ENCODE assay signal across 22 cellular contexts in genomic region chr10:124624456-124624855, GRCh38.
A peak's percentile ranks its signal among the peaks of the same experiment; 100 is the strongest.
DNase-seq lines count a peak whose midpoint lies in the region; ATAC-seq and TF ChIP-seq lines count a peak whose summit lies in the region.
"Had no signal": no experiment of that assay in that cellular context is flagged by ENCODE, and none has a peak within 500 bp of the region (broad histone marks: within the 10 kb centered on the region; RNA-seq: fewer than 3 reads in every experiment).

No MANE protein-coding gene starts in this region.

- H4K20me1 ChIP-seq in OCI-LY1 (ENCODE audit: insufficient read depth, low read length): no peaks in the 10 kb centered on the region

- H3K36me3 ChIP-seq in OCI-LY1 (ENCODE audit: insufficient read depth, low read length): peaks cover 10% of the 10 kb centered on the region
- H3K36me3 ChIP-seq: uterus had no signal

- H3K9me3 ChIP-seq in OCI-LY1 (ENCODE audit: low read length): no peaks in the 10 kb centered on the region
- H3K9me3 ChIP-seq in right cardiac atrium (ENCODE audit: control insufficient read depth, low read length): no peaks in the 10 kb centered on the region
- H3K9me3 ChIP-seq: Caco-2, uterus had no signal

- no peak for DNase-seq in activated naive CD4-positive, alpha-beta T cell (lab: John Stamatoyannopoulos, UW)
- DNase-seq in right cardiac atrium (no peak), AG08395 (ENCODE audit: low spot score) (no peak), KBM-7 (no peak), inferior parietal cortex (ENCODE audit: extremely low spot score) (no peak)
- DNase-seq: ACHN; activated CD8-positive, alpha-beta T cell treated with anti-CD3 and anti-CD28 coated beads, Interleukin-2, amount 10 ng/mL, durations not matched to agents 7 days and 5 days; Caco-2; cortex of kidney; erythroblast; GDM1; NCI-H69; nucleus accumbens; stimulated activated naive CD8-positive, alpha-beta T cell treated with anti-CD3 and anti-CD28 coated beads, Interleukin-15, Interleukin-2, amounts not matched to agents 100 U/mL and 50 U/mL, for 24 hours; SW 1271; uterus had no signal

- H3K4me3 Mint-ChIP-seq in activated naive CD4-positive, alpha-beta T cell treated with anti-CD3 and anti-CD28 coated beads, Interleukin-2, amount 50 U/mL, for 24 hours: no peak overlapping the region
- H3K4me3 Mint-ChIP-seq: activated CD8-positive, alpha-beta T cell treated with anti-CD3 and anti-CD28 coated beads, Interleukin-2, amount 10 ng/mL, durations not matched to agents 7 days and 5 days; mesothelial cell of epicardium had no signal

- H3K79me2 ChIP-seq in OCI-LY1 (ENCODE audit: insufficient read depth, low read length): no peaks in the 10 kb centered on the region

- peak overlapping the region; percentile 93 for H3K27ac ChIP-seq in OCI-LY1 (ENCODE audit: low read depth, low read length, poor library complexity, severe bottlenecking)
- peak overlapping the region; percentile 25 for H3K27ac ChIP-seq in right cardiac atrium (ENCODE audit: low read length)
- H3K27ac ChIP-seq in temporal lobe (ENCODE audit: low read depth, low read length): peak overlapping the region; percentile 85
- H3K27ac ChIP-seq: uterus had no signal

- TF ChIP-seq CTCF in OCI-LY1 (IDR thresholded peaks at IDR 0.05; ENCODE audit: low read length): no peak

- H3K9me2 ChIP-seq in OCI-LY1 (ENCODE audit: low read depth, low read length): no peaks in the 10 kb centered on the region

- peak overlapping the region; percentile 4; the same call in 1 of the 2 replicates for H3K9ac ChIP-seq in OCI-LY1 (ENCODE audit: low read length)

- ATAC-seq in right cardiac atrium: peak in 1 of 2 donors; percentile 2
- ATAC-seq: activated CD8-positive, alpha-beta T cell treated with anti-CD3 and anti-CD28 coated beads, Interleukin-2, amount 10 ng/mL, durations not matched to agents 7 days and 5 days; Panc1; stimulated activated naive CD8-positive, alpha-beta T cell treated with anti-CD3 and anti-CD28 coated beads, Interleukin-15, Interleukin-2, amounts not matched to agents 100 U/mL and 50 U/mL, for 24 hours had no signal

- intact Hi-C loops in right cardiac atrium (cut with DNase I): no loop called here

- WGBS in right cardiac atrium: 72% methylated on average over 7 of the region's 7 CpGs

- peak overlapping the region; percentile 22; the same call in 1 of the 2 replicates for H3K4me2 ChIP-seq in OCI-LY1 (ENCODE audit: low read length)

- H3K4me1 ChIP-seq in OCI-LY1 (ENCODE audit: insufficient read depth, low read length, severe bottlenecking): peaks cover 100% of the 10 kb centered on the region
- H3K4me1 ChIP-seq in right cardiac atrium (ENCODE audit: control insufficient read depth, insufficient read depth, low read length): peaks cover 49% of the 10 kb centered on the region

- in situ Hi-C loops in KBM-7 (cut with MboI; ENCODE audit: low pct_unique_long_range_greater_than_20kb, low sequenced_read_pairs): no loop called here

- H2AFZ ChIP-seq in OCI-LY1 (ENCODE audit: low read length): no peak overlapping the region

- H3K9me3 Mint-ChIP-seq in activated naive CD4-positive, alpha-beta T cell treated with anti-CD3 and anti-CD28 coated beads, Interleukin-2, amount 50 U/mL, for 24 hours: no peaks in the 10 kb centered on the region
- H3K9me3 Mint-ChIP-seq: mesothelial cell of epicardium had no signal

- H3K27me3 ChIP-seq in OCI-LY1 (ENCODE audit: insufficient read depth, low read length): no peaks in the 10 kb centered on the region
- H3K27me3 ChIP-seq in right cardiac atrium (ENCODE audit: control insufficient read depth, insufficient read depth): no peaks in the 10 kb centered on the region
- H3K27me3 ChIP-seq: uterus had no signal

- peaks cover 41% of the 10 kb centered on the region for H3K4me1 Mint-ChIP-seq in activated naive CD4-positive, alpha-beta T cell treated with anti-CD3 and anti-CD28 coated beads, Interleukin-2, amount 50 U/mL, for 24 hours

- no peaks in the 10 kb centered on the region for H3F3A ChIP-seq in OCI-LY1 (ENCODE audit: insufficient read depth, low read length)

- no peaks in the 10 kb centered on the region for H3K27me3 Mint-ChIP-seq in activated naive CD4-positive, alpha-beta T cell treated with anti-CD3 and anti-CD28 coated beads, Interleukin-2, amount 50 U/mL, for 24 hours

- no peaks in the 10 kb centered on the region for H3K36me3 Mint-ChIP-seq in activated naive CD4-positive, alpha-beta T cell treated with anti-CD3 and anti-CD28 coated beads, Interleukin-2, amount 50 U/mL, for 24 hours

- H3K27ac Mint-ChIP-seq in activated naive CD4-positive, alpha-beta T cell treated with anti-CD3 and anti-CD28 coated beads, Interleukin-2, amount 50 U/mL, for 24 hours: peak overlapping the region; percentile 37
- H3K27ac Mint-ChIP-seq: activated CD8-positive, alpha-beta T cell treated with anti-CD3 and anti-CD28 coated beads, Interleukin-2, amount 10 ng/mL, durations not matched to agents 7 days and 5 days; mesothelial cell of epicardium had no signal

- H3K4me3 ChIP-seq in OCI-LY1 (ENCODE audit: low read depth, low read length, poor library complexity, severe bottlenecking) (peak overlapping the region; percentile 2), right cardiac atrium (ENCODE audit: low read length) (no peak overlapping the region)
- H3K4me3 ChIP-seq: skin epidermis, uterus had no signal

Comparison
In these comparisons a context has a peak if more than half of its experiments do, and no peak if none do; other contexts are left out.
1. H3K27ac ChIP-seq: peak in every context shown above with its lines; median percentile 93 in OCI-LY1; 85 in temporal lobe; 25 in right cardiac atrium.